ENCODE assay signal across 8 cellular contexts in the genomic region with DNA sequence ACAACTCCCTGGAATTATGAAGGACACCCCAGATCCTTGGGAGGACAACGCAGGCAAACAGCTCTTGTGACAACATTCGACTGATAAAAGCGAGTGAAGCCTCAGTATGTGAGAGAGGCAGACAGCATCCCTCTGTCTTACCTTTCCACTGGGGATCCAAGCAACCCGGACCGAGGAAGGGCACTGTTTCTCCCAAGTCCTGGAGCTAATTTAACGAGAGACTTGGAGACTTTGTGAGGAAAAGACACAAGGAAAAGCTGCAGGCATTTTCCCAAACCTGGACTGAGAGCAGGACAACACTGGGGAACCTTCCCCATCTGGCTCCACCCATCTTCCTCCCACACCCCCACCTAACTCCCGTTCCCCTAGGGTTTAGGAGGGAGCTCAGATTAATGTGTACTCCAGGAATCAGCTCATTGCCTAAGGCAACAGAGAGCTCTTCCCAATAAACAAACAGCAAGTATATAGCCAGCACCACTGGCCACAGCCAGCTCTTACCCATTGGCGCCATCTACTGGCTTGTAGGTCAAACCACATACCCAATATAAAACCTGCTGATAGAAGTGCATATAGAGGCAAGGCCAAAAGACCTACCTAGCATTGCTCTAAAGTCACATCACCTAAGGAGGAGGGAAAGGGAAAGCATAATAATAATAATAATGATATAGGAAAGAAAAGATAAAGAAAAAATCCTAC.
DNase-seq lines count a peak whose midpoint lies in the region; ATAC-seq and TF ChIP-seq lines count a peak whose summit lies in the region.
"Not testable (repeated sequence)": the region's sequence is repeated elsewhere in the genome, so short reads cannot be mapped to it uniquely, and the experiment has no call there.

No MANE protein-coding gene starts in this region.

- peak; percentile 59 for TF ChIP-seq CTCF in AG09309 (IDR thresholded peaks at IDR 0.05; ENCODE audit: control insufficient read depth, insufficient read depth, low read depth, low read length, missing control alignments)

- H3K4me3 Mint-ChIP-seq in T-helper 2 cell treated with Interferon-gamma antibody and Interleukin-4, amounts not matched to agents 5 μg/mL and 100 μg/mL, for 36 hours = not testable (repeated sequence)

- H3K4me1 Mint-ChIP-seq in T-helper 2 cell treated with Interferon-gamma antibody and Interleukin-4, amounts not matched to agents 5 μg/mL and 100 μg/mL, for 36 hours (ENCODE audit: low read depth) = not testable (repeated sequence)

- H3K4me3 ChIP-seq in AG09309 (ENCODE audit: control insufficient read depth, low read depth, low read length) = not testable (repeated sequence)

- not testable (repeated sequence) for H3K27ac Mint-ChIP-seq in T-helper 2 cell treated with Interferon-gamma antibody and Interleukin-4, amounts not matched to agents 5 μg/mL and 100 μg/mL, for 36 hours

- not testable (repeated sequence) for H3K27me3 Mint-ChIP-seq in T-helper 2 cell treated with Interferon-gamma antibody and Interleukin-4, amounts not matched to agents 5 μg/mL and 100 μg/mL, for 36 hours (ENCODE audit: low read depth)

- H3K9me3 Mint-ChIP-seq in T-helper 2 cell treated with Interferon-gamma antibody and Interleukin-4, amounts not matched to agents 5 μg/mL and 100 μg/mL, for 36 hours = not testable (repeated sequence)

- not testable (repeated sequence) for DNase-seq in AG09309 (ENCODE audit: low read depth)
- DNase-seq in NCI-H2081 treated with DMSO at 0.1 percent for 48 hours (lab: John Stamatoyannopoulos, UW) (peak; percentile 23), astrocyte of the hippocampus (ENCODE audit: low read depth, low spot score) (peak; percentile 85), hippocampal formation (lab: John Stamatoyannopoulos, UW) (peak; percentile 13 to 20), retina (peak; percentile 26)
- peak; percentile 23 for DNase-seq in T-helper 2 cell treated with Interferon-gamma antibody and Interleukin-4, amounts not matched to agents 5 μg/mL and 100 μg/mL, for 36 hours (ENCODE audit: low spot score)

- ATAC-seq in GM18868 (IDR thresholded peaks at IDR 0.05; ENCODE audit: unreplicated experiment) (peak; percentile 84), HG03064 (IDR thresholded peaks at IDR 0.05; ENCODE audit: low read depth, unreplicated experiment) (peak; percentile 60)

- not testable (repeated sequence) for H3K36me3 Mint-ChIP-seq in T-helper 2 cell treated with Interferon-gamma antibody and Interleukin-4, amounts not matched to agents 5 μg/mL and 100 μg/mL, for 36 hours (ENCODE audit: low read depth)
